Comparison of ENCODE assay signal across 26 cellular contexts in the genomic region with DNA sequence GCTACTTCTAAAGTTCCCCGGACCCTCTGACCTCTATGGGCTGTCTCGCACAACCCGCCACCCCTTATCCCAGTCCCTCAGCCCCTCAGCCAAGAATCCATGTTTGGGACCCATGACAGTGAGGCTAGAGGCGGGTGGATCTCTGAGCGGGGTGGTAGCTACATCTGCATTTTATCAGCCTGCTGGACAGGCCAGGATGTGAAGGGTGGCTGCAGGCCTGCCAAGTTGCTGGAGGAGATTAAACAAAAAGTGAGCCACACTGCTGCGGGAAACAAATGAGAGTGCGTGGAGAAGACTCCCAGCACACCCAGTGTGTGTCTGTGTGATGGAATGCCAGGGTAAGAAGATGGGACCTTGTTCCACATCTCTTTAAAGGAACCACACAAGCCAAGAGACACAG. TPM values are rescaled to one million over a fixed set of nuclear protein-coding genes. Genes with fewer than 3 reads are reported as not detected.
DNase-seq lines count a peak whose midpoint lies in the region; ATAC-seq and TF ChIP-seq lines count a peak whose summit lies in the region.
"Had no signal": no experiment of that assay in that cellular context is flagged by ENCODE, and none has a peak within 500 bp of the region (broad histone marks: within the 10 kb centered on the region; RNA-seq: fewer than 3 reads in every experiment).

No MANE protein-coding gene starts in this region.

- CTCF ChIA-PET in CD8-positive, alpha-beta memory T cell (lab: Charles Lee), result no interaction called here

- peaks cover 15% of the 10 kb centered on the region for H3K36me3 Mint-ChIP-seq in GM23338 (ENCODE audit: low read depth)
- H3K36me3 Mint-ChIP-seq in CD8-positive, alpha-beta memory T cell, result no peaks in the 10 kb centered on the region

- peaks cover 19% of the 10 kb centered on the region for H3K4me1 ChIP-seq in GM23338 (ENCODE audit: insufficient read depth)
- H3K4me1 ChIP-seq in adipocyte (ENCODE audit: control insufficient read depth, insufficient read depth, low read length), result peaks cover 51% of the 10 kb centered on the region
- H3K4me1 ChIP-seq in CD8-positive, alpha-beta memory T cell (ENCODE audit: insufficient read depth, low read length), result no peaks in the 10 kb centered on the region
- no peaks in the 10 kb centered on the region for H3K4me1 ChIP-seq in mucosa of descending colon (ENCODE audit: low read depth)
- H3K4me1 ChIP-seq: right lobe of liver had no signal

- peaks cover 8% of the 10 kb centered on the region for H3F3A ChIP-seq in GM23338 (replicated peaks; ENCODE audit: low read depth)

- H3K4me2 ChIP-seq in GM23338, result no peak overlapping the region
- H3K4me2 ChIP-seq: BLaER1 treated with 17β-estradiol and CSF1 and Interleukin-3, amounts not matched to agents 10 nM and 100 nM had no signal

- no peak for TF ChIP-seq CTCF in GM23338 (conservative IDR thresholded peaks at IDR 0.05; ENCODE audit: low read depth in 2 of 2)
- TF ChIP-seq CTCF in mucosa of descending colon (IDR thresholded peaks at IDR 0.05), result no peak
- TF ChIP-seq CTCF in GM10266 (IDR thresholded peaks at IDR 0.05; ENCODE audit: control insufficient read depth, insufficient read depth, low read depth, missing control alignments), result no peak

- H3K27ac ChIP-seq in GM23338 (ENCODE audit: low read depth), result no peak overlapping the region
- peak overlapping the region in 14 of 21 experiments; percentile 0 to 97 (median 82) for H3K27ac ChIP-seq in skin epidermis
- H3K27ac ChIP-seq in CD8-positive, alpha-beta memory T cell (ENCODE audit: low read depth, low read length), result no peak overlapping the region
- H3K27ac ChIP-seq: BLaER1 treated with 17β-estradiol and CSF1 and Interleukin-3, amounts not matched to agents 10 nM and 100 nM; cardiac muscle cell; foreskin keratinocyte; parathyroid adenoma; right lobe of liver; upper lobe of right lung; WERI-Rb-1 had no signal

- no peak overlapping the region for H3K4me3 ChIP-seq in GM23338
- peak overlapping the region; percentile 52 for H3K4me3 ChIP-seq in adipocyte (ENCODE audit: low read length)
- H3K4me3 ChIP-seq in skin epidermis, result no peak overlapping the region
- no peak overlapping the region for H3K4me3 ChIP-seq in CD8-positive, alpha-beta memory T cell (ENCODE audit: low read length)
- no peak overlapping the region for H3K4me3 ChIP-seq in mucosa of descending colon
- H3K4me3 ChIP-seq: BLaER1 treated with 17β-estradiol and CSF1 and Interleukin-3, amounts not matched to agents 10 nM and 100 nM; cardiac muscle cell; right lobe of liver; upper lobe of right lung had no signal

- peaks cover 3% of the 10 kb centered on the region for H3K27me3 Mint-ChIP-seq in GM23338 (ENCODE audit: insufficient read depth, low read depth, poor library complexity)
- peaks cover 4 to 19% of the 10 kb centered on the region in 2 donors for H3K27me3 Mint-ChIP-seq in CD8-positive, alpha-beta memory T cell

- no peaks in the 10 kb centered on the region for H3K36me3 ChIP-seq in GM23338 (ENCODE audit: insufficient read depth)
- no peaks in the 10 kb centered on the region for H3K36me3 ChIP-seq in adipocyte (ENCODE audit: control insufficient read depth, insufficient read depth, low read length, severe bottlenecking)
- no peaks in the 10 kb centered on the region for H3K36me3 ChIP-seq in CD8-positive, alpha-beta memory T cell (ENCODE audit: insufficient read depth, low read length)
- H3K36me3 ChIP-seq in mucosa of descending colon (ENCODE audit: low read depth), result no peaks in the 10 kb centered on the region
- H3K36me3 ChIP-seq: BLaER1 treated with 17β-estradiol and CSF1 and Interleukin-3, amounts not matched to agents 10 nM and 100 nM; cardiac muscle cell; right lobe of liver; upper lobe of right lung; WERI-Rb-1 had no signal

- ATAC-seq in GM23338 (no peak), left cardiac atrium (peak; percentile 40 to 50), mucosa of descending colon (no peak)
- ATAC-seq: activated T-cell treated with anti-CD3 and anti-CD28 coated beads, Interleukin-2, amount 50 U/mL, for 72 hours; foreskin keratinocyte; left lobe of liver; right lobe of liver; upper lobe of right lung had no signal

- H3K27me3 ChIP-seq in GM23338 (ENCODE audit: insufficient read depth), result no peaks in the 10 kb centered on the region
- no peaks in the 10 kb centered on the region for H3K27me3 ChIP-seq in adipocyte (replicated peaks; ENCODE audit: control insufficient read depth, insufficient read depth, low read length)
- no peaks in the 10 kb centered on the region for H3K27me3 ChIP-seq in CD8-positive, alpha-beta memory T cell (ENCODE audit: insufficient read depth, low read length, poor library complexity, severe bottlenecking)
- H3K27me3 ChIP-seq: BLaER1 treated with 17β-estradiol and CSF1 and Interleukin-3, amounts not matched to agents 10 nM and 100 nM; cardiac muscle cell; foreskin keratinocyte; right lobe of liver; upper lobe of right lung had no signal

- DNase-seq in GM23338 (ENCODE audit: low spot score) (no peak), adipocyte (ENCODE audit: low read depth) (no peak), left cardiac atrium (no peak), mesenteric fat pad (ENCODE audit: low spot score) (no peak), mucosa of descending colon (no peak), GM10266 (ENCODE audit: extremely low spot score) (no peak)
- no peak for DNase-seq in CD8-positive, alpha-beta memory T cell
- DNase-seq: ACHN; activated CD4-positive, alpha-beta T cell treated with anti-CD3 and anti-CD28 coated beads, Interleukin-2, amount 10 ng/mL, durations not matched to agents 24 days and 14 days; activated naive CD4-positive, alpha-beta T cell treated with anti-CD3 and anti-CD28 coated beads for 36 hours; activated T-cell treated with anti-CD3 and anti-CD28 coated beads, Interleukin-2, amount 50 U/mL, for 72 hours; foreskin keratinocyte; KBM-7; NCI-H69; right lobe of liver; RPMI8226; stimulated activated CD4-positive, alpha-beta T cell treated with anti-CD3 and anti-CD28 coated beads, Interleukin-15, amount 100 ng/mL, for 24 hours; upper lobe of right lung; WERI-Rb-1 had no signal

- H3K4me1 Mint-ChIP-seq in GM23338, result peaks cover 22% of the 10 kb centered on the region
- H3K4me1 Mint-ChIP-seq in CD8-positive, alpha-beta memory T cell, result no peaks in the 10 kb centered on the region

- peak overlapping the region; percentile 78 for H3K9ac ChIP-seq in adipocyte (ENCODE audit: low read length)
- H3K9ac ChIP-seq: BLaER1 treated with 17β-estradiol and CSF1 and Interleukin-3, amounts not matched to agents 10 nM and 100 nM; parathyroid adenoma had no signal

- peaks cover 12% of the 10 kb centered on the region; the same call in 2 of the 3 replicates for H3K9me3 Mint-ChIP-seq in GM23338
- no peaks in the 10 kb centered on the region for H3K9me3 Mint-ChIP-seq in CD8-positive, alpha-beta memory T cell
- H3K9me3 Mint-ChIP-seq: activated CD4-positive, alpha-beta T cell treated with anti-CD3 and anti-CD28 coated beads, Interleukin-2, amount 10 ng/mL, durations not matched to agents 24 days and 14 days; activated naive CD4-positive, alpha-beta T cell treated with anti-CD3 and anti-CD28 coated beads for 36 hours; activated T-cell treated with anti-CD3 and anti-CD28 coated beads, Interleukin-2, amount 50 U/mL, for 72 hours; neural crest cell; stimulated activated naive CD8-positive, alpha-beta T cell treated with anti-CD3 and anti-CD28 coated beads, Interleukin-15, Interleukin-2, amounts not matched to agents 100 ng/mL and 50 ng/mL, for 24 hours had no signal

- H3K9me3 ChIP-seq in adipocyte (ENCODE audit: control insufficient read depth, low read length) (no peaks in the 10 kb centered on the region), mucosa of descending colon (no peaks in the 10 kb centered on the region)
- no peaks in the 10 kb centered on the region for H3K9me3 ChIP-seq in CD8-positive, alpha-beta memory T cell (ENCODE audit: low read length)
- H3K9me3 ChIP-seq: right lobe of liver, upper lobe of right lung had no signal

- no peak overlapping the region for H3K4me3 Mint-ChIP-seq in GM23338
- no peak overlapping the region for H3K4me3 Mint-ChIP-seq in CD8-positive, alpha-beta memory T cell
- H3K4me3 Mint-ChIP-seq: activated CD4-positive, alpha-beta T cell treated with anti-CD3 and anti-CD28 coated beads, Interleukin-2, amount 10 ng/mL, durations not matched to agents 24 days and 14 days; activated naive CD4-positive, alpha-beta T cell treated with anti-CD3 and anti-CD28 coated beads for 36 hours; activated T-cell treated with anti-CD3 and anti-CD28 coated beads, Interleukin-2, amount 50 U/mL, for 72 hours; neural crest cell; stimulated activated naive CD8-positive, alpha-beta T cell treated with anti-CD3 and anti-CD28 coated beads, Interleukin-15, Interleukin-2, amounts not matched to agents 100 ng/mL and 50 ng/mL, for 24 hours had no signal

- no peaks in the 10 kb centered on the region for H4K20me1 ChIP-seq in GM23338 (replicated peaks; ENCODE audit: insufficient read depth)
- H4K20me1 ChIP-seq: BLaER1 treated with 17β-estradiol and CSF1 and Interleukin-3, amounts not matched to agents 10 nM and 100 nM had no signal

- peak overlapping the region; percentile 18; the same call in 1 of the 2 replicates for H3K27ac Mint-ChIP-seq in GM23338
- H3K27ac Mint-ChIP-seq in CD8-positive, alpha-beta memory T cell, result peak overlapping the region in 1 of 8 donors; percentile 64
- H3K27ac Mint-ChIP-seq: activated CD4-positive, alpha-beta T cell treated with anti-CD3 and anti-CD28 coated beads, Interleukin-2, amount 10 ng/mL, durations not matched to agents 24 days and 14 days; activated naive CD4-positive, alpha-beta T cell treated with anti-CD3 and anti-CD28 coated beads for 36 hours; activated T-cell treated with anti-CD3 and anti-CD28 coated beads, Interleukin-2, amount 50 U/mL, for 72 hours; stimulated activated naive CD8-positive, alpha-beta T cell treated with anti-CD3 and anti-CD28 coated beads, Interleukin-15, Interleukin-2, amounts not matched to agents 100 ng/mL and 50 ng/mL, for 24 hours had no signal

- H3K9me2 ChIP-seq in GM23338 (ENCODE audit: insufficient read depth), result no peaks in the 10 kb centered on the region

- no peak overlapping the region for H2AFZ ChIP-seq in GM23338
- H2AFZ ChIP-seq: parathyroid adenoma had no signal

- H3K79me2 ChIP-seq in GM23338 (replicated peaks; ENCODE audit: insufficient read depth), result no peaks in the 10 kb centered on the region
- H3K79me2 ChIP-seq: parathyroid adenoma had no signal

- intact Hi-C loops in left cardiac atrium (cut with DNase I), result loop anchor here in 1 of 2 donors (5.0 kb wide), 1 partner anchor 68 kb away; no protein-coding TSS in a partner anchor
- intact Hi-C loops in mucosa of descending colon (cut with DNase I, micrococcal nuclease), result loop anchor here in 1 of 2 donors (5.0 kb wide), 1 partner anchor 68 kb away; no protein-coding TSS in a partner anchor

- POLR2A ChIA-PET in CD8-positive, alpha-beta memory T cell (lab: Charles Lee), result interaction anchor here (0.5 kb wide), 1 partner anchor 1369 kb away, joined by 3 read pairs; no protein-coding TSS in a partner anchor

RNA-seq across cellular contexts. Expression of a gene that starts 51.1 kb away (rescaled TPM):
- 0.10 TPM in 1 of 2 replicates, not detected in the other for total RNA-seq in GM23338 (2014; rRNA removed; shearing (Covaris generic))
- polyA plus RNA-seq in GM23338 (2016; fragmentation: Nextera tagmentation; extraction: Ambion mirVana), result 0.65 and 0.70 TPM in 2 replicates
- total RNA-seq in left cardiac atrium (not detected), mesenteric fat pad (not detected), mucosa of descending colon (under 1 TPM in 1 of 3 donors, not detected in 2; 0.14 TPM)
- total RNA-seq in CD8-positive, alpha-beta memory T cell, result not detected
- not detected for polyA plus RNA-seq in CD8-positive, alpha-beta memory T cell
- total RNA-seq: activated CD4-positive, alpha-beta T cell treated with anti-CD3 and anti-CD28 coated beads, Interleukin-2, amount 10 ng/mL, durations not matched to agents 24 days and 14 days; activated naive CD4-positive, alpha-beta T cell treated with anti-CD3 and anti-CD28 coated beads for 36 hours; activated T-cell treated with anti-CD3 and anti-CD28 coated beads, Interleukin-2, amount 50 U/mL, for 72 hours; cardiac muscle cell; foreskin keratinocyte; left lobe of liver; neural crest cell had no signal
- polyA plus RNA-seq: cardiac muscle cell had no signal

Comparison
In these comparisons a context has a peak if more than half of its experiments do, and no peak if none do; other contexts are left out.
1. ATAC-seq: peak in left cardiac atrium (2 of 2); none in GM23338 (single experiment) and mucosa of descending colon (single experiment).
2. H3K27ac ChIP-seq: peak in skin epidermis (14 of 21); none in GM23338 (single experiment) and CD8-positive, alpha-beta memory T cell (single experiment).